27 cellular contexts compared by ENCODE assay signal in genomic region chr9:11025775-11026174, GRCh38.
"Had no signal": no experiment of that assay in that cellular context is flagged by ENCODE, and none has a peak within 500 bp of the region (broad histone marks: within the 10 kb centered on the region; RNA-seq: fewer than 3 reads in every experiment).

No MANE protein-coding gene starts in this region.

- FAIRE-seq: colon, frontal cortex, kidney had no signal

- ATAC-seq: esophagus mucosa; foreskin keratinocyte; gastroesophageal sphincter; heart left ventricle; left cardiac atrium; left lung; left ventricle myocardium superior; lower lobe of right lung; mucosa of descending colon; naive thymus-derived CD8-positive, alpha-beta T cell had no signal

- H3K79me2 ChIP-seq: hepatocyte had no signal

- H3K27ac ChIP-seq: coronary artery, dorsolateral prefrontal cortex, epithelial cell of prostate, foreskin keratinocyte, gastroesophageal sphincter, heart left ventricle, hepatocyte, left lung, lower lobe of right lung had no signal

- H3K36me3 ChIP-seq: gastroesophageal sphincter, heart left ventricle, left lung, lower lobe of right lung had no signal

- H2AFZ ChIP-seq: hepatocyte had no signal

- H3K4me3 ChIP-seq: coronary artery, dorsolateral prefrontal cortex, gastroesophageal sphincter, heart left ventricle, hepatocyte, left lung, lower lobe of right lung, mucosa of descending colon had no signal

- H3K9me3 ChIP-seq: gastroesophageal sphincter, heart left ventricle, lower lobe of right lung had no signal

- H3K4me2 ChIP-seq: hepatocyte had no signal

- DNase-seq: dermis blood vessel endothelial cell; dorsolateral prefrontal cortex; effector CD4-positive, alpha-beta T cell; effector memory CD4-positive, alpha-beta T cell; erythroblast; foreskin keratinocyte; heart left ventricle; hypothalamus; immature natural killer cell; islet precursor cell; kidney; kidney glomerular epithelial cell; left cardiac atrium; left lung; left ventricle myocardium superior; lower lobe of right lung; mesenchymal stem cell; mucosa of descending colon; naive B cell; naive thymus-derived CD8-positive, alpha-beta T cell had no signal

- H3K4me1 ChIP-seq: foreskin keratinocyte, gastroesophageal sphincter, heart left ventricle, left lung, lower lobe of right lung had no signal

- H3K27me3 ChIP-seq: dorsolateral prefrontal cortex, foreskin keratinocyte, gastroesophageal sphincter, heart left ventricle, hepatocyte, left lung had no signal
